In the genomic region with DNA sequence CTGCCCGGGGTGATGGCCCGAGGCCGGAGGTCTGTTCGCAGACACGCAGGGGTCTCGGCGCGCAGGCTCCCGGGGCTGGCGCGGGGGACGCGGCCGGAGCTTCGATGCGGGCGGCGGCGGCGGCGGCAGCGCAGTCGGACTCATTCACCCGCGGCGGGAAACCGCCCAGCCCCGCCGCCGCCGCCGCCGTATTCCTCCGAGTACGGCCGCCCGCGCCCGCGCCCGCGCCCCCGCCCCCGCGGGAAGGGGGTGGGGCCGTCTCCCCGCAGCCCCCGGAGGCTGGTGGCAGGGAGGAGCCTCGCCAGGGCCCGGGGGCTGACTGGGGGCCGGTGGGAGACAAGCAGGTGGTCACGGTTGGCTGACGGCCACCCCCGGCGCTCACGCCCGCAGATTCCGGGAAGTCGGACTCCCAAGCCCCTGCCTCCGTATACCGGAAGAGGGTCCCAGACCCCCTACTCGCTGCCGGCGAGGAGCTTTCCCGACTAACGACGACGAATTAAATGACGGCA, we compare ENCODE assay signal across 8 cellular contexts. TPM values are rescaled to one million over a fixed set of nuclear protein-coding genes. Genes with fewer than 3 reads are reported as not detected.
DNase-seq lines count a peak whose midpoint lies in the region; ATAC-seq and TF ChIP-seq lines count a peak whose summit lies in the region.

A gene with protein sequence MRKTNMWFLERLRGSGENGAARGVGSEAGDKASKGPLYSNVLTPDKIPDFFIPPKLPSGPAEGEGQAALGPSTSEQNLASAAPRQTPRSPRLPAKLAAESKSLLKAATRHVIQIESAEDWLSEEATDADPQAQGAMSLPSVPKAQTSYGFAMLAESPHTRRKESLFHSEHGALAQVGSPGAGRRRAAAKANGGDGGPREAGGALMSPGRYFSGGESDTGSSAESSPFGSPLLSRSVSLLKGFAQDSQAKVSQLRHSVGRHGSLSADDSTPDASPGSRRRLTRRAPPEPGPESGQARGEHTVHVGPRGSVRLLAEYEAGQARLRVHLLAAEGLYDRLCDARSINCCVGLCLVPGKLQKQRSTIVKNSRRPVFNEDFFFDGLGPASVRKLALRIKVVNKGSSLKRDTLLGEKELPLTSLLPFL (minus strand): TSS at position 142 of the 509 bp plus-strand sequence. CDS start 786 bp downstream, outside the sequence.

- peak within 1 kb of the TSS; percentile 66 for H3K4me2 ChIP-seq in DND-41 (ENCODE audit: insufficient read depth, low read length)

- POLR2A ChIA-PET in Panc1 (lab: Charles Lee), result no interaction called here

- H3K79me2 ChIP-seq in DND-41 (ENCODE audit: insufficient read depth, low read length), result no peaks in the 10 kb centered on the region

- H3K9ac ChIP-seq in DND-41 (ENCODE audit: low read depth, low read length), result peak within 1 kb of the TSS; percentile 48; the same call in 1 of the 2 replicates

- BruUV-seq in Panc1 (replicated peaks; lab: Mats Ljungman, UMichigan), result no TSS peak

- CTCF ChIA-PET in Panc1 (lab: Charles Lee), result no interaction called here

- no peaks in the 10 kb centered on the region for H4K20me1 ChIP-seq in DND-41 (ENCODE audit: insufficient read depth, low read length)

- peaks cover 7% of the 10 kb centered on the region for H3K27me3 ChIP-seq in DND-41 (ENCODE audit: insufficient read depth, low read length, poor library complexity)
- H3K27me3 ChIP-seq in Panc1 (ENCODE audit: control insufficient read depth, insufficient read depth, low read length), result no peaks in the 10 kb centered on the region
- H3K27me3 ChIP-seq in transverse colon, result peaks cover 72% of the 10 kb centered on the region

- no peak for TF ChIP-seq EP300 in transverse colon (IDR thresholded peaks at IDR 0.05; ENCODE audit: low read depth)

- H3K4me3 ChIP-seq in DND-41 (ENCODE audit: low read depth in 1 of 2, low read length in 2 of 2), result peak within 1 kb of the TSS in 1 of 2 experiments; percentile 50; a peak in 3 of 4 replicates
- H3K4me3 ChIP-seq in Panc1 (ENCODE audit: low read depth in 2 of 2, low read length in 2 of 2), result peak within 1 kb of the TSS; percentile 34 to 52
- H3K4me3 ChIP-seq in coronary artery, result peak within 1 kb of the TSS; percentile 77
- H3K4me3 ChIP-seq in transverse colon, result peak within 1 kb of the TSS; percentile 24 to 52 (median 30)

- H3K36me3 ChIP-seq in DND-41 (ENCODE audit: insufficient read depth, low read length) (no peaks in the 10 kb centered on the region), Panc1 (ENCODE audit: control insufficient read depth, insufficient read depth, low read length) (no peaks in the 10 kb centered on the region), transverse colon (no peaks in the 10 kb centered on the region)

- H3K9me3 ChIP-seq in DND-41 (ENCODE audit: insufficient read depth, low read length, severe bottlenecking) (peaks cover 3% of the 10 kb centered on the region), Panc1 (ENCODE audit: control insufficient read depth, insufficient read depth, low read depth, low read length) (no peaks in the 10 kb centered on the region), transverse colon (no peaks in the 10 kb centered on the region)

- ATAC-seq in DND-41 (ENCODE audit: insufficient read depth, low read depth) (peak; percentile 76), Panc1 (0 out of 2 replicates have a peak, but pooled peaks have one; percentile 39)

- WGBS in transverse colon (ENCODE audit: low coverage in 1 of 2), 2 donors, result 0% methylated on average over 15 of the region's 69 CpGs; no CpG with 5 or more reads in 1 of the 2 donors

- in situ Hi-C loops in Panc1 (cut with HindIII; ENCODE audit: low pct_unique_long_range_greater_than_20kb, low sequenced_read_pairs) (no loop called here), transverse colon (cut with MboI; ENCODE audit: low pct_ligation_motif_present in 1 of 4, low pct_unique_long_range_greater_than_20kb in 1 of 4, low sequenced_read_pairs in 3 of 4) (no loop called here), ACHN (cut with HindIII; ENCODE audit: low pct_ligation_motif_present, low pct_unique_long_range_greater_than_20kb, low sequenced_read_pairs) (no loop called here)

- peak; percentile 46 for DNase-seq in DND-41
- DNase-seq in Panc1 (ENCODE audit: low read depth, low spot score), result no peak
- DNase-seq in coronary artery (ENCODE audit: low spot score), result no peak
- DNase-seq in mesenteric fat pad (ENCODE audit: low spot score), result peak; percentile 86
- no peak for DNase-seq in transverse colon
- no peak for DNase-seq in SKM-1 treated with dmso at 0.1 percent for 144 hours (lab: John Stamatoyannopoulos, UW; ENCODE audit: unreplicated experiment)
- no peak for DNase-seq in NCI-H128 (lab: John Stamatoyannopoulos, UW; ENCODE audit: unreplicated experiment)
- no peak for DNase-seq in ACHN

- TF ChIP-seq CTCF in DND-41 (IDR thresholded peaks at IDR 0.05; ENCODE audit: borderline replicate concordance, extremely low read depth, low read length, poor library complexity, severe bottlenecking) (no peak), Panc1 (IDR thresholded peaks at IDR 0.05) (no peak), coronary artery (IDR thresholded peaks at IDR 0.05) (no peak), transverse colon (IDR thresholded peaks at IDR 0.05) (no peak)

- H3K27ac ChIP-seq in DND-41 (ENCODE audit: low read length), result no peak within 1 kb of the TSS
- H3K27ac ChIP-seq in Panc1 (ENCODE audit: low read length), result no peak within 1 kb of the TSS
- H3K27ac ChIP-seq in coronary artery, result no peak within 1 kb of the TSS
- H3K27ac ChIP-seq in transverse colon, result no peak within 1 kb of the TSS

- no peak for TF ChIP-seq POLR2A in transverse colon (IDR thresholded peaks at IDR 0.05)

- intact Hi-C loops in Panc1 (cut with micrococcal nuclease; ENCODE audit: unreplicated experiment) (no loop called here), transverse colon (cut with DNase I; ENCODE audit: low total_unique reads) (no loop called here)

- peaks cover 14% of the 10 kb centered on the region for H3K4me1 ChIP-seq in DND-41 (ENCODE audit: insufficient read depth, low read length)
- peaks cover 26% of the 10 kb centered on the region for H3K4me1 ChIP-seq in Panc1 (ENCODE audit: control insufficient read depth, insufficient read depth, low read length)
- peaks cover 23 to 37% (median 26%) of the 10 kb centered on the region in 4 donors for H3K4me1 ChIP-seq in transverse colon

- no peak within 1 kb of the TSS; the same call in 1 of the 2 replicates for H2AFZ ChIP-seq in DND-41 (ENCODE audit: low read depth, low read length)

RNA-seq across cellular contexts. Expression of the gene that starts here (rescaled TPM):
- 13.6 TPM for total RNA-seq in Panc1 (2021; ENCODE audit: unreplicated experiment)
- 29.2 TPM for polyA plus RNA-seq in Panc1 (2012; ENCODE audit: insufficient read length)
- 5.9 TPM for total RNA-seq in mesenteric fat pad
- total RNA-seq in transverse colon, result under 1 TPM in 2 of 4 donors, not detected in 2; 0.55 to 0.79 TPM

Comparison
In these comparisons a context has a peak if more than half of its experiments do, and no peak if none do; other contexts are left out.
1. DNase-seq: peak in DND-41 (single experiment) and mesenteric fat pad (single experiment); none in Panc1 (single experiment), coronary artery (single experiment), transverse colon (single experiment), SKM-1 treated with dmso at 0.1 percent for 144 hours (single experiment), NCI-H128 (single experiment) and ACHN (single experiment).